Comparison of ENCODE assay signal across 13 cellular contexts in the genomic region with DNA sequence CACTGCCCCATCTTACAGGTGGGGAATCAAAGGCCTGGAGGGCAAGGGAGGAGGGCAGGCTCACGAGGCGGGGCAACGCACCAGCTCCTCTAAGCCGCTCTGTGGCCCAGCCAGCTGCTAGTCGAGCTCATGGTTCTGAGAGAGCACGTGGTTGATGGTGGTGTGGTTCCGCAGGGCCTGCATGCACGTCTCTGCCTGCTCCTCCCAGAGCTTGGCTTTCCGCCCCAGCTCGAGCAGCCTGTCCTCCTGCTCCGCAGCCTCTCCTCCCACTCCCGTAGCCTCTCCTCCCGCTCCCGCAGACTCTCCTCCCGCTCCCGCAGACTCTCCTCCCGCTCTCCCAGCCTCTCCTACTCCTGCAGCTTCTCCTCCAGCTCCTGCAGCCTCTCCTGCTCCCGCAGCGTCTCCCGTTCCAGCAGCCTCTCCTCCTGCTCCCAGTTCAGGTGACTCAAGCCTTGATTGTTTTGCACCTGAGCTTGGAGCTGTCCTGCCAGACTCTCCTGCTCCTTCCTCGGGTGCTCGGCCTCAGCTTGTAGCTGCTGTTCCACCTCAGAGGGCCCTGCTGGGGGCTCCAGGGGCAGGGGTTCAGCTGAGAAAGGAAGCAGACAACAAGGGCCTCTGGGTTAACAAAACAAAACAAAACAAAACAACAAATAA. TPM values are rescaled to one million over a fixed set of nuclear protein-coding genes. Genes with fewer than 3 reads are reported as not detected.
DNase-seq lines count a peak whose midpoint lies in the region; ATAC-seq, FAIRE-seq and TF ChIP-seq lines count a peak whose summit lies in the region.
"Had no signal": no experiment of that assay in that cellular context is flagged by ENCODE, and none has a peak within 500 bp of the region (broad histone marks: within the 10 kb centered on the region; RNA-seq: fewer than 3 reads in every experiment).

No MANE protein-coding gene starts in this region.

- WGBS in prostate gland: 27% methylated on average over 22 of the region's 22 CpGs

- peaks cover 0 to 9% (median 6%) of the 10 kb centered on the region in 4 donors for H3K4me1 Mint-ChIP-seq in CD4-positive, alpha-beta memory T cell

- no peak for TF ChIP-seq POLR2A in prostate gland (IDR thresholded peaks at IDR 0.05)

- peak overlapping the region in 1 of 8 donors; percentile 53 for H3K4me3 Mint-ChIP-seq in CD4-positive, alpha-beta memory T cell

- H3K4me3 ChIP-seq in keratinocyte (ENCODE audit: control insufficient read depth in 2 of 3, extremely low read depth in 1 of 3, insufficient read depth in 2 of 3, low read depth in 1 of 3, low read length in 3 of 3) (peak overlapping the region in 1 of 3 experiments; percentile 45), prostate gland (no peak overlapping the region)
- no peak overlapping the region for H3K4me3 ChIP-seq in CD4-positive, alpha-beta memory T cell (ENCODE audit: low read length in 2 of 2)
- H3K4me3 ChIP-seq: BLaER1, dorsolateral prefrontal cortex had no signal

- H3K9me3 Mint-ChIP-seq in CD4-positive, alpha-beta memory T cell: no peaks in the 10 kb centered on the region

- H3K4me1 ChIP-seq in keratinocyte (ENCODE audit: control insufficient read depth, extremely low read depth, insufficient read depth, low read length) (peaks cover 14% of the 10 kb centered on the region), prostate gland (replicated peaks) (no peaks in the 10 kb centered on the region)
- peaks cover 6% of the 10 kb centered on the region for H3K4me1 ChIP-seq in CD4-positive, alpha-beta memory T cell (ENCODE audit: insufficient read depth, low read length)
- H3K4me1 ChIP-seq: BLaER1 had no signal

- ATAC-seq in GM19452 (IDR thresholded peaks at IDR 0.05; ENCODE audit: unreplicated experiment): no peak
- ATAC-seq: activated CD4-positive, CD25-positive, alpha-beta regulatory T cell treated with anti-CD3 and anti-CD28 coated beads, Interleukin-2, amount 50 U/mL, for 24 hours had no signal

- peak overlapping the region; percentile 75 for H3K4me2 ChIP-seq in keratinocyte (ENCODE audit: control insufficient read depth, extremely low read depth, insufficient read depth, low read depth, low read length)
- H3K4me2 ChIP-seq: BLaER1 had no signal

- TF ChIP-seq CTCF in keratinocyte (optimal IDR thresholded peaks at IDR 0.05 in 1 of 3, IDR thresholded peaks at IDR 0.05 in 1 of 3, conservative IDR thresholded peaks at IDR 0.05 in 1 of 3; ENCODE audit: extremely low read depth in 1 of 3, insufficient read depth in 2 of 3, low read length in 3 of 3): no peak
- TF ChIP-seq CTCF in prostate gland (IDR thresholded peaks at IDR 0.05): no peak

- in situ Hi-C loops in G401 (cut with HindIII; ENCODE audit: low sequenced_read_pairs): no loop called here

- H3K27ac ChIP-seq in keratinocyte (ENCODE audit: control insufficient read depth, insufficient read depth, low read length) (no peak overlapping the region), prostate gland (no peak overlapping the region)
- no peak overlapping the region for H3K27ac ChIP-seq in CD4-positive, alpha-beta memory T cell (ENCODE audit: low read depth, low read length)
- H3K27ac ChIP-seq: BLaER1, dorsolateral prefrontal cortex had no signal

- H3K9me1 ChIP-seq in keratinocyte (ENCODE audit: control insufficient read depth, extremely low read depth, insufficient read depth, low read length): no peaks in the 10 kb centered on the region

- DNase-seq in G401 (ENCODE audit: low spot score) (peak; percentile 51), cerebellar cortex (ENCODE audit: low spot score) (peak; percentile 29), keratinocyte (ENCODE audit: low read depth, low spot score) (no peak), prostate gland (ENCODE audit: low spot score) (peak; percentile 43), NCI-H2029 treated with DMSO at 0.1 percent for 48 hours (lab: John Stamatoyannopoulos, UW) (no peak)
- DNase-seq in CD4-positive, alpha-beta memory T cell: no peak
- DNase-seq in activated naive CD4-positive, alpha-beta T cell treated with Interleukin-2 at 50 U/mL for 16 hours: no peak
- DNase-seq: activated T-cell treated with anti-CD3 and anti-CD28 coated beads, Interleukin-2, amount 50 U/mL, for 1 hour; NCI-H446 had no signal

- H3K36me3 Mint-ChIP-seq in CD4-positive, alpha-beta memory T cell: no peaks in the 10 kb centered on the region

- dilution Hi-C loops in keratinocyte (cut with MboI; ENCODE audit: extremely low pct_ligation_motif_present, low sequenced_read_pairs): no loop called here

- H3K9ac ChIP-seq in keratinocyte (ENCODE audit: control insufficient read depth, extremely low read depth, insufficient read depth, low read length): peak overlapping the region; percentile 1
- H3K9ac ChIP-seq: BLaER1 had no signal

- POLR2A ChIA-PET in CD4-positive, alpha-beta memory T cell (lab: Charles Lee; ENCODE audit: partially characterized antibody): no interaction called here

- H3K36me3 ChIP-seq in keratinocyte (ENCODE audit: control insufficient read depth in 2 of 2, extremely low read depth in 1 of 2, insufficient read depth in 2 of 2, low read length in 2 of 2) (no peaks in the 10 kb centered on the region), prostate gland (no peaks in the 10 kb centered on the region)
- H3K36me3 ChIP-seq in CD4-positive, alpha-beta memory T cell (ENCODE audit: insufficient read depth, low read length): no peaks in the 10 kb centered on the region
- H3K36me3 ChIP-seq: BLaER1 had no signal

- H3K27me3 ChIP-seq in keratinocyte (ENCODE audit: control insufficient read depth, extremely low read depth, insufficient read depth, low read length): no peaks in the 10 kb centered on the region
- no peaks in the 10 kb centered on the region for H3K27me3 ChIP-seq in prostate gland (replicated peaks; ENCODE audit: insufficient read depth)
- no peaks in the 10 kb centered on the region for H3K27me3 ChIP-seq in CD4-positive, alpha-beta memory T cell (ENCODE audit: insufficient read depth, low read length)
- H3K27me3 ChIP-seq: BLaER1 had no signal

- no peak overlapping the region for H3K27ac Mint-ChIP-seq in CD4-positive, alpha-beta memory T cell

- peak overlapping the region; percentile 96 for H2AFZ ChIP-seq in keratinocyte (ENCODE audit: control insufficient read depth, low read length)

- no peaks in the 10 kb centered on the region for H3K79me2 ChIP-seq in keratinocyte (ENCODE audit: control insufficient read depth, insufficient read depth, low read length)

- peaks cover 2% of the 10 kb centered on the region for H4K20me1 ChIP-seq in keratinocyte (ENCODE audit: control insufficient read depth, extremely low read depth, insufficient read depth, low read length)
- H4K20me1 ChIP-seq: BLaER1 had no signal

- intact Hi-C loops in prostate gland (cut with DNase I): no loop called here
- intact Hi-C loops in CD4-positive, alpha-beta memory T cell (cut with micrococcal nuclease): no loop called here

- FAIRE-seq in keratinocyte (lab: Jason Lieb, UNC): peak; percentile 36

- CTCF ChIA-PET in CD4-positive, alpha-beta memory T cell (lab: Charles Lee; ENCODE audit: partially characterized antibody): interaction anchor here (0.8 to 2.6 kb wide), 2 partner anchors 9 to 370 kb away, joined by 3 to 15 read pairs; no protein-coding TSS in a partner anchor

- H3K27me3 Mint-ChIP-seq in CD4-positive, alpha-beta memory T cell: no peaks in the 10 kb centered on the region

- no peaks in the 10 kb centered on the region for H3K9me3 ChIP-seq in keratinocyte (ENCODE audit: control insufficient read depth, low read depth, low read length)
- H3K9me3 ChIP-seq in prostate gland: no peaks in the 10 kb centered on the region
- no peaks in the 10 kb centered on the region for H3K9me3 ChIP-seq in CD4-positive, alpha-beta memory T cell (ENCODE audit: control insufficient read depth in 1 of 2, low read length in 2 of 2)
- H3K9me3 ChIP-seq: BLaER1 had no signal

RNA-seq across cellular contexts. Expression of a gene that starts 19.1 kb away (rescaled TPM):
- 17.5 and 19.3 TPM in 2 replicates for total RNA-seq in G401 (2014; rRNA removed; shearing (Covaris generic))
- 8.2 to 15.2 TPM (median 13.5 TPM) in 3 replicates for polyA plus RNA-seq in keratinocyte
- polyA plus RNA-seq in keratinocyte (2011; ENCODE audit: low read depth): 17.5 TPM
- polyA plus RNA-seq in keratinocyte (2011; cell fraction: cytosol; rRNA removed): 9.3 and 17.8 TPM in 2 replicates
- polyA plus RNA-seq in keratinocyte (2011; cell fraction: nucleus; rRNA removed): 15.6 and 18.5 TPM in 2 replicates
- polyA plus RNA-seq in keratinocyte (2012; ENCODE audit: low replicate concordance): 8.2 and 10.0 TPM in 2 replicates
- polyA minus RNA-seq in keratinocyte: 2.7 to 14.0 TPM (median 8.0 TPM) in 3 replicates
- 7.3 TPM for polyA minus RNA-seq in keratinocyte (2011; cell fraction: cytosol; rRNA and poly(A)+ RNA removed)
- 7.0 and 8.9 TPM in 2 replicates for polyA minus RNA-seq in keratinocyte (2011; cell fraction: nucleus; rRNA and poly(A)+ RNA removed)
- total RNA-seq in prostate gland: 10 to 100 TPM; 13.9 to 22.8 TPM
- total RNA-seq in CD4-positive, alpha-beta memory T cell: 10 to 100 TPM; 21.5 to 22.8 TPM
- polyA plus RNA-seq in CD4-positive, alpha-beta memory T cell: 1 to 10 TPM; 6.3 to 9.6 TPM

Comparison
In these comparisons a context has a peak if more than half of its experiments do, and no peak if none do; other contexts are left out.
1. DNase-seq: peak in G401 (single experiment), cerebellar cortex (single experiment) and prostate gland (single experiment); none in keratinocyte (single experiment), CD4-positive, alpha-beta memory T cell (0 of 5), NCI-H2029 treated with DMSO at 0.1 percent for 48 hours (single experiment) and activated naive CD4-positive, alpha-beta T cell treated with Interleukin-2 at 50 U/mL for 16 hours (single experiment).